ENCODE assay signal across 31 cellular contexts in genomic region chr2:154462634-154463033, GRCh38.
"Had no signal": no experiment of that assay in that cellular context is flagged by ENCODE, and none has a peak within 500 bp of the region (broad histone marks: within the 10 kb centered on the region; RNA-seq: fewer than 3 reads in every experiment).

No MANE protein-coding gene starts in this region.

- H3K9me3 ChIP-seq: ovary, psoas muscle, suprapubic skin, testis, tibial artery, transverse colon, upper lobe of right lung, uterus had no signal

- H3K36me3 ChIP-seq: neural progenitor cell, ovary, suprapubic skin, tibial artery, transverse colon, upper lobe of right lung, uterus had no signal

- DNase-seq: naive thymus-derived CD4-positive, alpha-beta T cell; natural killer cell; occipital lobe; ovary; posterior cingulate gyrus; psoas muscle; right cardiac atrium; stimulated activated CD4-positive, alpha-beta T cell treated with anti-CD3 and anti-CD28 coated beads, Interleukin-15, amount 100 ng/mL, for 24 hours; stimulated activated CD4-positive, alpha-beta T cell treated with anti-CD3 and anti-CD28 coated beads, Interleukin-2, amount 100 ng/mL, for 24 hours; stimulated activated CD4-positive, alpha-beta T cell treated with anti-CD3 and anti-CD28 coated beads, Interleukin-2, amount 100 ng/mL, for 48 hours; stimulated activated CD4-positive, alpha-beta T cell treated with anti-CD3 and anti-CD28 coated beads, Interleukin-4, amount 100 ng/mL, for 4 hours; stimulated activated CD8-positive, alpha-beta memory T cell treated with anti-CD3 and anti-CD28 coated beads, Interleukin-4, amount 100 ng/mL, for 48 hours; stimulated activated naive CD4-positive, alpha-beta T cell; stimulated activated naive CD8-positive, alpha-beta T cell treated with anti-CD3 and anti-CD28 coated beads, Interleukin-15, amount 100 ng/mL, for 72 hours; stimulated activated naive CD8-positive, alpha-beta T cell treated with anti-CD3 and anti-CD28 coated beads, Interleukin-15, Interleukin-2, amounts not matched to agents 100 U/mL and 50 U/mL, for 24 hours; substantia nigra; testis; tibial artery; transverse colon; upper lobe of right lung; uterus had no signal

- H3K79me2 ChIP-seq: parathyroid adenoma had no signal

- H3K36me3 Mint-ChIP-seq: naive thymus-derived CD4-positive, alpha-beta T cell; natural killer cell; neural progenitor cell; stimulated activated memory B cell treated with anti-CD40 and anti-IgM and Interleukin-4, amounts not matched to agents 10 μg/mL and 1 μg/mL and 100 μg/mL, for 72 hours; type B pancreatic cell had no signal

- ATAC-seq: naive thymus-derived CD4-positive, alpha-beta T cell; natural killer cell; psoas muscle; right cardiac atrium; sciatic nerve; stimulated activated memory B cell treated with anti-CD40 and anti-IgM and Interleukin-4, amounts not matched to agents 10 μg/mL and 1 μg/mL and 100 μg/mL, for 72 hours; stimulated activated naive CD8-positive, alpha-beta T cell treated with anti-CD3 and anti-CD28 coated beads, Interleukin-15, amount 100 ng/mL, for 72 hours; stimulated activated naive CD8-positive, alpha-beta T cell treated with anti-CD3 and anti-CD28 coated beads, Interleukin-15, Interleukin-2, amounts not matched to agents 100 U/mL and 50 U/mL, for 24 hours; upper lobe of right lung had no signal

- H3K27ac ChIP-seq: neural progenitor cell, ovary, parathyroid adenoma, psoas muscle, skin epidermis, suprapubic skin, testis, tibial artery, transverse colon, upper lobe of right lung, uterus had no signal

- H3K4me3 ChIP-seq: neural progenitor cell, ovary, psoas muscle, skin epidermis, smooth muscle cell, suprapubic skin, testis, tibial artery, transverse colon, upper lobe of right lung, uterus had no signal

- H3K9me3 Mint-ChIP-seq: nephron; neural progenitor cell; stimulated activated memory B cell treated with anti-CD40 and anti-IgM and Interleukin-4, amounts not matched to agents 10 μg/mL and 1 μg/mL and 100 μg/mL, for 72 hours; stimulated activated naive CD8-positive, alpha-beta T cell treated with anti-CD3 and anti-CD28 coated beads, Interleukin-15, amount 100 ng/mL, for 72 hours; type B pancreatic cell had no signal

- H3K27me3 ChIP-seq: neural progenitor cell, suprapubic skin, testis, tibial artery, transverse colon, upper lobe of right lung, uterus had no signal

- H3K27ac Mint-ChIP-seq: naive thymus-derived CD4-positive, alpha-beta T cell; natural killer cell; nephron; neural progenitor cell; progenitor cell of endocrine pancreas; stimulated activated memory B cell treated with anti-CD40 and anti-IgM and Interleukin-4, amounts not matched to agents 10 μg/mL and 1 μg/mL and 100 μg/mL, for 72 hours; stimulated activated naive CD8-positive, alpha-beta T cell treated with anti-CD3 and anti-CD28 coated beads, Interleukin-15, amount 100 ng/mL, for 72 hours; type B pancreatic cell had no signal

- H3K4me1 Mint-ChIP-seq: naive thymus-derived CD4-positive, alpha-beta T cell; natural killer cell; nephron; neural progenitor cell; stimulated activated memory B cell treated with anti-CD40 and anti-IgM and Interleukin-4, amounts not matched to agents 10 μg/mL and 1 μg/mL and 100 μg/mL, for 72 hours; stimulated activated naive CD8-positive, alpha-beta T cell treated with anti-CD3 and anti-CD28 coated beads, Interleukin-15, amount 100 ng/mL, for 72 hours had no signal

- H2AFZ ChIP-seq: neural progenitor cell, parathyroid adenoma had no signal

- H3K27me3 Mint-ChIP-seq: naive thymus-derived CD4-positive, alpha-beta T cell; progenitor cell of endocrine pancreas; stimulated activated memory B cell treated with anti-CD40 and anti-IgM and Interleukin-4, amounts not matched to agents 10 μg/mL and 1 μg/mL and 100 μg/mL, for 72 hours; stimulated activated naive CD8-positive, alpha-beta T cell treated with anti-CD3 and anti-CD28 coated beads, Interleukin-15, amount 100 ng/mL, for 72 hours; type B pancreatic cell had no signal

- H3K4me1 ChIP-seq: neural progenitor cell, parathyroid adenoma, psoas muscle, suprapubic skin, testis, tibial artery, transverse colon, upper lobe of right lung, uterus had no signal

- H3K9ac ChIP-seq: neural progenitor cell, parathyroid adenoma had no signal

- H3K4me2 ChIP-seq: neural progenitor cell, smooth muscle cell had no signal

- H3K4me3 Mint-ChIP-seq: naive thymus-derived CD4-positive, alpha-beta T cell; natural killer cell; nephron; neural progenitor cell; stimulated activated memory B cell treated with anti-CD40 and anti-IgM and Interleukin-4, amounts not matched to agents 10 μg/mL and 1 μg/mL and 100 μg/mL, for 72 hours; stimulated activated naive CD8-positive, alpha-beta T cell treated with anti-CD3 and anti-CD28 coated beads, Interleukin-15, amount 100 ng/mL, for 72 hours; type B pancreatic cell had no signal
